ENCODE assay signal across 23 cellular contexts in the genomic region with DNA sequence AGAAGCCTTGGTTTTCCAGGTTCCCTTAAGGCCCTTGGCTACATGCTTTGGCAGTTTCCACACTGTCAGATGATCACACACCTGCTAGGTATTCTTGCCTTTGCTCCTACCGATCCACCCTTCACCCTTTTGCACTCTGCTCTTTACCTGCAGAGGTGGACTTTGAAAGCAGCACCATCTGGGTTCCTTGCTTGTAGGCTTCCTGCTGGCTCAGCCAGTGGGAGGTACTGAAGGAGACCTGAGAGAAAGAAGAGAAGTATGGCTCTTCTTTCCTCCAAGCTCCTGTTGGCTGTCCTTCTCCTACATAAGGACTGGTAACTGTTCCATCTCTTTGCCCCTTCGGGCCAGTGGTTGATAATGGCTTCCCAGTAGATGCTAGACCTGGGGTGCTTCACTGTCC. TPM values are rescaled to one million over a fixed set of nuclear protein-coding genes. Genes with fewer than 3 reads are reported as not detected.
DNase-seq lines count a peak whose midpoint lies in the region; ATAC-seq, FAIRE-seq and TF ChIP-seq lines count a peak whose summit lies in the region.
"Had no signal": no experiment of that assay in that cellular context is flagged by ENCODE, and none has a peak within 500 bp of the region (broad histone marks: within the 10 kb centered on the region; RNA-seq: fewer than 3 reads in every experiment).

No MANE protein-coding gene starts in this region.

- H3K4me3 ChIP-seq in RWPE2 (ENCODE audit: severe bottlenecking), result no peak overlapping the region
- H3K4me3 ChIP-seq in HepG2 (replicated peaks in 1 of 3; ENCODE audit: insufficient read depth in 1 of 3, low read depth in 2 of 3, low read length in 3 of 3), result no peak overlapping the region
- no peak overlapping the region for H3K4me3 ChIP-seq in mesendoderm (ENCODE audit: low read length)
- H3K4me3 ChIP-seq: BLaER1, esophagus squamous epithelium, gastroesophageal sphincter, GM12878 had no signal

- H3K9me3 ChIP-seq in RWPE2 (ENCODE audit: severe bottlenecking) (no peaks in the 10 kb centered on the region), HepG2 (ENCODE audit: low read length) (no peaks in the 10 kb centered on the region)
- H3K9me3 ChIP-seq: BLaER1, esophagus squamous epithelium, gastroesophageal sphincter had no signal

- no peak for TF ChIP-seq RAD21 in HepG2 (CRISPR knock-in tag; IDR thresholded peaks at IDR 0.05)

- H3K79me1 ChIP-seq in mesendoderm (ENCODE audit: low read length), result no peaks in the 10 kb centered on the region

- POLR2A ChIA-PET in activated CD8-positive, alpha-beta T cell treated with anti-CD3 and anti-CD28 coated beads, Interleukin-2, amount 10 ng/mL, durations not matched to agents 7 days and 5 days (lab: Charles Lee), result interaction anchor here (0.6 kb wide), 1 partner anchor 946 kb away, joined by 4 read pairs; no protein-coding TSS in a partner anchor
- POLR2A ChIA-PET in activated CD8-positive, alpha-beta T cell treated with anti-CD3 and anti-CD28 coated beads for 36 hours (lab: Charles Lee), result interaction anchor here (0.6 to 1.1 kb wide), 3 partner anchors 8 to 104 kb away, joined by 3 to 5 read pairs (median 4); no protein-coding TSS in a partner anchor
- POLR2A ChIA-PET in HepG2 (lab: Yijun Ruan, JAX), result no interaction called here

- H3K36me3 ChIP-seq in RWPE2 (ENCODE audit: low read depth) (no peaks in the 10 kb centered on the region), HepG2 (replicated peaks in 1 of 2; ENCODE audit: control insufficient read depth in 1 of 2, insufficient read depth in 2 of 2, low read length in 2 of 2) (no peaks in the 10 kb centered on the region), mesendoderm (ENCODE audit: control insufficient read depth, insufficient read depth, low read length) (no peaks in the 10 kb centered on the region)
- H3K36me3 ChIP-seq: BLaER1, esophagus squamous epithelium, gastroesophageal sphincter had no signal

- CTCF ChIA-PET in activated CD8-positive, alpha-beta T cell treated with anti-CD3 and anti-CD28 coated beads, Interleukin-2, amount 10 ng/mL, durations not matched to agents 7 days and 5 days (lab: Charles Lee), result interaction anchor here (1.5 kb wide), 1 partner anchor 85 kb away, joined by 4 read pairs; no protein-coding TSS in a partner anchor
- CTCF ChIA-PET in activated CD8-positive, alpha-beta T cell treated with anti-CD3 and anti-CD28 coated beads for 36 hours (lab: Charles Lee), result interaction anchor here (1.0 kb wide), 1 partner anchor 8 kb away, joined by 3 read pairs; no protein-coding TSS in a partner anchor
- CTCF ChIA-PET in HepG2 (lab: Yijun Ruan, JAX; ENCODE audit: low intra/inter-chr PET ratio, low total read pairs), result no interaction called here

- no peak overlapping the region for H3K4ac ChIP-seq in mesendoderm (ENCODE audit: low read depth, low read length)

- ATAC-seq in activated CD8-positive, alpha-beta T cell treated with anti-CD3 and anti-CD28 coated beads, Interleukin-2, amount 10 ng/mL, durations not matched to agents 7 days and 5 days, result no peak
- ATAC-seq in activated CD8-positive, alpha-beta T cell treated with anti-CD3 and anti-CD28 coated beads for 36 hours, result no peak
- ATAC-seq in RWPE2 (ENCODE audit: low read depth), result peak; percentile 41
- ATAC-seq in HepG2, result no peak; the same call in 2 of the 3 replicates
- no peak for ATAC-seq in stimulated activated naive CD8-positive, alpha-beta T cell treated with anti-CD3 and anti-CD28 coated beads, Interleukin-15, amount 100 ng/mL, for 72 hours
- ATAC-seq: gastroesophageal sphincter, GM12878 had no signal

- no peak overlapping the region for H3K9ac ChIP-seq in HepG2 (ENCODE audit: insufficient read depth, low read depth, low read length)
- no peak overlapping the region for H3K9ac ChIP-seq in mesendoderm (ENCODE audit: low read length)
- H3K9ac ChIP-seq: BLaER1 had no signal

- H2AK5ac ChIP-seq in mesendoderm (ENCODE audit: low read length), result no peak overlapping the region

- no peaks in the 10 kb centered on the region for H3K27me3 ChIP-seq in RWPE2 (ENCODE audit: insufficient read depth, poor library complexity, severe bottlenecking)
- no peaks in the 10 kb centered on the region; a peak in 1 of 5 replicates for H3K27me3 ChIP-seq in HepG2 (ENCODE audit: control insufficient read depth in 1 of 2, insufficient read depth in 2 of 2, low read length in 2 of 2)
- no peaks in the 10 kb centered on the region for H3K27me3 ChIP-seq in mesendoderm (ENCODE audit: insufficient read depth, low read length, poor library complexity)
- H3K27me3 ChIP-seq: BLaER1, esophagus squamous epithelium, gastroesophageal sphincter had no signal

- peak overlapping the region; percentile 35 for H3K27ac Mint-ChIP-seq in activated CD8-positive, alpha-beta T cell treated with anti-CD3 and anti-CD28 coated beads, Interleukin-2, amount 10 ng/mL, durations not matched to agents 7 days and 5 days
- H3K27ac Mint-ChIP-seq in activated CD8-positive, alpha-beta T cell treated with anti-CD3 and anti-CD28 coated beads for 36 hours, result no peak overlapping the region
- H3K27ac Mint-ChIP-seq in type B pancreatic cell, result peak overlapping the region; percentile 4
- peak overlapping the region in 1 of 2 donors; percentile 2 for H3K27ac Mint-ChIP-seq in stimulated activated naive CD8-positive, alpha-beta T cell treated with anti-CD3 and anti-CD28 coated beads, Interleukin-15, amount 100 ng/mL, for 72 hours
- H3K27ac Mint-ChIP-seq in T-helper 2 cell treated with Interferon-gamma antibody and Interleukin-4, amounts not matched to agents 5 μg/mL and 100 μg/mL, for 36 hours, result no peak overlapping the region

- no peaks in the 10 kb centered on the region for H3K9me3 Mint-ChIP-seq in activated CD8-positive, alpha-beta T cell treated with anti-CD3 and anti-CD28 coated beads, Interleukin-2, amount 10 ng/mL, durations not matched to agents 7 days and 5 days (ENCODE audit: insufficient read depth)
- H3K9me3 Mint-ChIP-seq in activated CD8-positive, alpha-beta T cell treated with anti-CD3 and anti-CD28 coated beads for 36 hours, result no peaks in the 10 kb centered on the region
- no peaks in the 10 kb centered on the region for H3K9me3 Mint-ChIP-seq in type B pancreatic cell
- no peaks in the 10 kb centered on the region for H3K9me3 Mint-ChIP-seq in stimulated activated naive CD8-positive, alpha-beta T cell treated with anti-CD3 and anti-CD28 coated beads, Interleukin-15, amount 100 ng/mL, for 72 hours
- H3K9me3 Mint-ChIP-seq in T-helper 2 cell treated with Interferon-gamma antibody and Interleukin-4, amounts not matched to agents 5 μg/mL and 100 μg/mL, for 36 hours, result no peaks in the 10 kb centered on the region
- H3K9me3 Mint-ChIP-seq: IgD-negative memory B cell, neural crest cell had no signal

- no peak overlapping the region for H3K56ac ChIP-seq in mesendoderm (ENCODE audit: low read length)

- no peak for TF ChIP-seq CTCF in activated CD8-positive, alpha-beta T cell treated with anti-CD3 and anti-CD28 coated beads for 36 hours (IDR thresholded peaks at IDR 0.05)
- TF ChIP-seq CTCF in RWPE2 (IDR thresholded peaks at IDR 0.05; ENCODE audit: poor library complexity, severe bottlenecking), result no peak
- TF ChIP-seq CTCF in HepG2 (CRISPR knock-in tag; IDR thresholded peaks at IDR 0.05), result no peak
- TF ChIP-seq CTCF in type B pancreatic cell (conservative IDR thresholded peaks at IDR 0.05), result no peak

- FAIRE-seq in HepG2 (lab: Jason Lieb, UNC), result no peak
- FAIRE-seq: GM12878 had no signal

- TF ChIP-seq EP300 in HepG2 (IDR thresholded peaks at IDR 0.05; ENCODE audit: low read depth in 2 of 2, low read length in 2 of 2) (no peak), HepG2 (CRISPR knock-in tag; IDR thresholded peaks at IDR 0.05; ENCODE audit: borderline replicate concordance) (no peak)

- no TSS peak for BruUV-seq in HepG2 (replicated peaks; lab: Mats Ljungman, UMichigan)

- peaks cover 27% of the 10 kb centered on the region for H3K4me1 Mint-ChIP-seq in activated CD8-positive, alpha-beta T cell treated with anti-CD3 and anti-CD28 coated beads, Interleukin-2, amount 10 ng/mL, durations not matched to agents 7 days and 5 days (ENCODE audit: low read depth)
- H3K4me1 Mint-ChIP-seq in activated CD8-positive, alpha-beta T cell treated with anti-CD3 and anti-CD28 coated beads for 36 hours (ENCODE audit: low read depth), result peaks cover 39% of the 10 kb centered on the region
- peaks cover 7% of the 10 kb centered on the region for H3K4me1 Mint-ChIP-seq in type B pancreatic cell (ENCODE audit: unreplicated experiment)
- peaks cover 44% of the 10 kb centered on the region for H3K4me1 Mint-ChIP-seq in stimulated activated naive CD8-positive, alpha-beta T cell treated with anti-CD3 and anti-CD28 coated beads, Interleukin-15, amount 100 ng/mL, for 72 hours
- H3K4me1 Mint-ChIP-seq in T-helper 2 cell treated with Interferon-gamma antibody and Interleukin-4, amounts not matched to agents 5 μg/mL and 100 μg/mL, for 36 hours (ENCODE audit: low read depth), result peaks cover 32% of the 10 kb centered on the region

- no peak overlapping the region for H4K5ac ChIP-seq in mesendoderm (ENCODE audit: low read length)

- H3K27me3 Mint-ChIP-seq in activated CD8-positive, alpha-beta T cell treated with anti-CD3 and anti-CD28 coated beads, Interleukin-2, amount 10 ng/mL, durations not matched to agents 7 days and 5 days (ENCODE audit: low read depth), result no peaks in the 10 kb centered on the region
- no peaks in the 10 kb centered on the region for H3K27me3 Mint-ChIP-seq in activated CD8-positive, alpha-beta T cell treated with anti-CD3 and anti-CD28 coated beads for 36 hours
- no peaks in the 10 kb centered on the region for H3K27me3 Mint-ChIP-seq in type B pancreatic cell
- no peaks in the 10 kb centered on the region for H3K27me3 Mint-ChIP-seq in stimulated activated naive CD8-positive, alpha-beta T cell treated with anti-CD3 and anti-CD28 coated beads, Interleukin-15, amount 100 ng/mL, for 72 hours
- H3K27me3 Mint-ChIP-seq in T-helper 2 cell treated with Interferon-gamma antibody and Interleukin-4, amounts not matched to agents 5 μg/mL and 100 μg/mL, for 36 hours (ENCODE audit: low read depth), result no peaks in the 10 kb centered on the region
- H3K27me3 Mint-ChIP-seq: IgD-negative memory B cell had no signal

- H2AFZ ChIP-seq in HepG2 (ENCODE audit: low read length), result no peak overlapping the region

- no peak overlapping the region for H3K23ac ChIP-seq in mesendoderm (ENCODE audit: low read length)

- H2BK15ac ChIP-seq in mesendoderm (replicated peaks; ENCODE audit: low read depth), result no peak overlapping the region

- no peak overlapping the region for H4K8ac ChIP-seq in mesendoderm (ENCODE audit: low read depth, low read length)

- H3K27ac ChIP-seq in RWPE2 (ENCODE audit: poor library complexity, severe bottlenecking) (no peak overlapping the region), HepG2 (ENCODE audit: extremely low read length, insufficient read depth, low read length) (no peak overlapping the region), mesendoderm (ENCODE audit: low read depth, low read length) (no peak overlapping the region)
- H3K27ac ChIP-seq: BLaER1, esophagus squamous epithelium, gastroesophageal sphincter had no signal

- no peak overlapping the region for H3K4me3 Mint-ChIP-seq in activated CD8-positive, alpha-beta T cell treated with anti-CD3 and anti-CD28 coated beads, Interleukin-2, amount 10 ng/mL, durations not matched to agents 7 days and 5 days
- no peak overlapping the region for H3K4me3 Mint-ChIP-seq in activated CD8-positive, alpha-beta T cell treated with anti-CD3 and anti-CD28 coated beads for 36 hours
- H3K4me3 Mint-ChIP-seq in type B pancreatic cell, result no peak overlapping the region
- H3K4me3 Mint-ChIP-seq in stimulated activated naive CD8-positive, alpha-beta T cell treated with anti-CD3 and anti-CD28 coated beads, Interleukin-15, amount 100 ng/mL, for 72 hours, result no peak overlapping the region
- no peak overlapping the region for H3K4me3 Mint-ChIP-seq in T-helper 2 cell treated with Interferon-gamma antibody and Interleukin-4, amounts not matched to agents 5 μg/mL and 100 μg/mL, for 36 hours
- H3K4me3 Mint-ChIP-seq: IgD-negative memory B cell, neural crest cell had no signal

- H4K20me1 ChIP-seq in HepG2 (ENCODE audit: insufficient read depth, low read length), result no peaks in the 10 kb centered on the region
- H4K20me1 ChIP-seq: BLaER1 had no signal

- H3K4me2 ChIP-seq in HepG2 (ENCODE audit: low read depth, low read length) (0 out of 2 replicates have a peak overlapping the region, but pooled peaks have one; percentile 3), mesendoderm (ENCODE audit: low read length) (no peak overlapping the region)
- H3K4me2 ChIP-seq: BLaER1 had no signal

- TF ChIP-seq POLR2A in HepG2 (IDR thresholded peaks at IDR 0.05; ENCODE audit: insufficient read depth in 1 of 2, low read depth in 2 of 2, low read length in 2 of 2), result no peak

- WGBS in HepG2 (ENCODE audit: low lambda C conversion rate), result 34% methylated on average over 2 of the region's 2 CpGs
- WGBS in mesendoderm (ENCODE audit: extremely low coverage, insufficient coverage, low lambda C conversion rate), result no CpG with 5 or more reads among the region's 2 CpGs

- intact Hi-C loops in activated CD8-positive, alpha-beta T cell treated with anti-CD3 and anti-CD28 coated beads for 36 hours (cut with micrococcal nuclease), result no loop called here
- intact Hi-C loops in HepG2 (cut with micrococcal nuclease; ENCODE audit: unreplicated experiment), result loop anchor here (10.0 kb wide), 1 partner anchor 46 kb away; no protein-coding TSS in a partner anchor

- in situ Hi-C loops in HepG2 (cut with HindIII; ENCODE audit: extremely low pct_ligation_motif_present, low pct_unique_long_range_greater_than_20kb), result no loop called here

- H3K79me2 ChIP-seq in HepG2 (ENCODE audit: insufficient read depth, low read length) (no peaks in the 10 kb centered on the region), mesendoderm (ENCODE audit: control insufficient read depth, insufficient read depth, low read length) (no peaks in the 10 kb centered on the region)

- H2BK5ac ChIP-seq in mesendoderm (ENCODE audit: low read length), result no peak overlapping the region

- no peak overlapping the region for H2BK120ac ChIP-seq in mesendoderm (ENCODE audit: low read depth, low read length)

- no peaks in the 10 kb centered on the region for H3K4me1 ChIP-seq in RWPE2 (ENCODE audit: insufficient read depth, poor library complexity, severe bottlenecking)
- H3K4me1 ChIP-seq in HepG2 (ENCODE audit: insufficient read depth, low read length), result peaks cover 13% of the 10 kb centered on the region
- no peaks in the 10 kb centered on the region for H3K4me1 ChIP-seq in mesendoderm (ENCODE audit: control insufficient read depth, low read depth, low read length)

- no peak for DNase-seq in activated CD8-positive, alpha-beta T cell treated with anti-CD3 and anti-CD28 coated beads, Interleukin-2, amount 10 ng/mL, durations not matched to agents 7 days and 5 days
- no peak for DNase-seq in activated CD8-positive, alpha-beta T cell treated with anti-CD3 and anti-CD28 coated beads for 36 hours
- DNase-seq in RWPE2 (ENCODE audit: low spot score) (no peak), HepG2 (ENCODE audit: low spot score) (no peak), type B pancreatic cell (ENCODE audit: extremely low spot score, unreplicated experiment) (no peak), mesendoderm (no peak)
- no peak for DNase-seq in stimulated activated naive CD8-positive, alpha-beta T cell treated with anti-CD3 and anti-CD28 coated beads, Interleukin-15, amount 100 ng/mL, for 72 hours
- DNase-seq in T-helper 2 cell treated with Interferon-gamma antibody and Interleukin-4, amounts not matched to agents 5 μg/mL and 100 μg/mL, for 36 hours (ENCODE audit: low spot score), result no peak
- DNase-seq: activated CD4-positive, alpha-beta T cell treated with anti-CD3 and anti-CD28 coated beads, Interleukin-2, amount 50 U/mL, for 1 hour; DMS153; effector CD8-positive, alpha-beta T cell; esophagus squamous epithelium; kidney glomerular epithelial cell; mesenchymal stem cell; NCI-H146; NCI-H748 treated with DMSO at 0.1 percent for 48 hours; SHP77; stimulated activated CD4-positive, alpha-beta T cell treated with anti-CD3 and anti-CD28 coated beads, Interleukin-4, amount 100 ng/mL, for 24 hours had no signal

- H3K18ac ChIP-seq in mesendoderm (ENCODE audit: low read length), result no peak overlapping the region

- H3K36me3 Mint-ChIP-seq in activated CD8-positive, alpha-beta T cell treated with anti-CD3 and anti-CD28 coated beads, Interleukin-2, amount 10 ng/mL, durations not matched to agents 7 days and 5 days (ENCODE audit: low read depth), result peaks cover 5% of the 10 kb centered on the region
- peaks cover 1% of the 10 kb centered on the region for H3K36me3 Mint-ChIP-seq in activated CD8-positive, alpha-beta T cell treated with anti-CD3 and anti-CD28 coated beads for 36 hours (ENCODE audit: low read depth)
- H3K36me3 Mint-ChIP-seq in type B pancreatic cell, result no peaks in the 10 kb centered on the region
- H3K36me3 Mint-ChIP-seq in T-helper 2 cell treated with Interferon-gamma antibody and Interleukin-4, amounts not matched to agents 5 μg/mL and 100 μg/mL, for 36 hours (ENCODE audit: low read depth), result peaks cover 7% of the 10 kb centered on the region

RNA-seq across cellular contexts. Expression of a gene that starts 7.2 kb away (rescaled TPM):
- total RNA-seq in activated CD8-positive, alpha-beta T cell treated with anti-CD3 and anti-CD28 coated beads, Interleukin-2, amount 10 ng/mL, durations not matched to agents 7 days and 5 days, result 10 to 100 TPM; 36.5 to 36.6 TPM
- 10 to 100 TPM; 18.1 to 18.3 TPM for total RNA-seq in activated CD8-positive, alpha-beta T cell treated with anti-CD3 and anti-CD28 coated beads for 36 hours
- total RNA-seq in HepG2 (2016; rRNA removed; fragmentation: Illumina TruSeq; extraction: Trizol) (8.2 and 8.6 TPM in 2 replicates), type B pancreatic cell (ENCODE audit: low replicate concordance) (26.4 and 26.8 TPM in 2 replicates)
- total RNA-seq in HepG2 (2016; cell fraction: cytosol; rRNA removed; fragmentation: Illumina TruSeq; extraction: Trizol; ENCODE audit: low read depth), result 1.7 and 1.8 TPM in 2 replicates
- 6.8 and 8.5 TPM in 2 replicates for total RNA-seq in HepG2 (2016; cell fraction: insoluble cytoplasmic fraction; rRNA removed; fragmentation: Illumina TruSeq; extraction: Trizol)
- 8.4 and 9.5 TPM in 2 replicates for total RNA-seq in HepG2 (2016; cell fraction: membrane; rRNA removed; fragmentation: Illumina TruSeq; extraction: Trizol)
- 7.9 and 9.7 TPM in 2 replicates for total RNA-seq in HepG2 (2016; cell fraction: nucleus; rRNA removed; fragmentation: Illumina TruSeq; extraction: Trizol)
- polyA plus RNA-seq in HepG2 (2011; rRNA removed), result 9.8 and 11.1 TPM in 2 replicates
- 6.3 and 8.1 TPM in 2 replicates for polyA plus RNA-seq in HepG2 (2011; cell fraction: cytosol; rRNA removed)
- polyA plus RNA-seq in HepG2 (2011; cell fraction: nucleus; rRNA removed), result 20.4 and 23.3 TPM in 2 replicates
- 12.5 and 12.7 TPM in 2 replicates for polyA plus RNA-seq in HepG2 (2012)
- 3.1 and 4.1 TPM in 2 replicates for polyA plus RNA-seq in HepG2 (2016; cell fraction: cytosol; fragmentation: Illumina TruSeq; extraction: Trizol; ENCODE audit: low read depth)
- polyA plus RNA-seq in HepG2 (2016; cell fraction: insoluble cytoplasmic fraction; fragmentation: Illumina TruSeq; extraction: Trizol; ENCODE audit: low read depth), result 9.8 and 14.4 TPM in 2 replicates
- 12.8 and 14.8 TPM in 2 replicates for polyA plus RNA-seq in HepG2 (2016; cell fraction: membrane; fragmentation: Illumina TruSeq; extraction: Trizol; ENCODE audit: low read depth)
- 17.8 and 21.0 TPM in 2 replicates for polyA plus RNA-seq in HepG2 (2016; cell fraction: nucleus; fragmentation: Illumina TruSeq; extraction: Trizol; ENCODE audit: insufficient read depth, low read depth)
- 18.8 and 22.0 TPM in 2 replicates for polyA minus RNA-seq in HepG2 (2011; rRNA and poly(A)+ RNA removed; ENCODE audit: low replicate concordance)
- polyA minus RNA-seq in HepG2 (2011; cell fraction: cytosol; rRNA and poly(A)+ RNA removed), result 8.2 and 9.7 TPM in 2 replicates
- 13.8 and 15.7 TPM in 2 replicates for polyA minus RNA-seq in HepG2 (2011; cell fraction: nucleus; rRNA and poly(A)+ RNA removed)
- 22.7 TPM for polyA plus RNA-seq in mesendoderm (2013, experiment 1 of 2)
- 22.5 TPM for polyA plus RNA-seq in mesendoderm (2013, experiment 2 of 2)

RNA-seq across cellular contexts. Expression of a gene that starts 25.2 kb away (rescaled TPM):
- total RNA-seq in activated CD8-positive, alpha-beta T cell treated with anti-CD3 and anti-CD28 coated beads, Interleukin-2, amount 10 ng/mL, durations not matched to agents 7 days and 5 days, result 100 to 1,000 TPM; 117 to 119 TPM
- total RNA-seq in activated CD8-positive, alpha-beta T cell treated with anti-CD3 and anti-CD28 coated beads for 36 hours, result 10 to 100 TPM; 82.3 to 87.8 TPM
- total RNA-seq in HepG2 (2016; rRNA removed; fragmentation: Illumina TruSeq; extraction: Trizol), result 194 and 230 TPM in 2 replicates
- 209 and 247 TPM in 2 replicates for total RNA-seq in HepG2 (2016; cell fraction: cytosol; rRNA removed; fragmentation: Illumina TruSeq; extraction: Trizol; ENCODE audit: low read depth)
- total RNA-seq in HepG2 (2016; cell fraction: insoluble cytoplasmic fraction; rRNA removed; fragmentation: Illumina TruSeq; extraction: Trizol), result 197 and 238 TPM in 2 replicates
- 313 and 374 TPM in 2 replicates for total RNA-seq in HepG2 (2016; cell fraction: membrane; rRNA removed; fragmentation: Illumina TruSeq; extraction: Trizol)
- total RNA-seq in HepG2 (2016; cell fraction: nucleus; rRNA removed; fragmentation: Illumina TruSeq; extraction: Trizol), result 129 and 147 TPM in 2 replicates
- 107 and 141 TPM in 2 replicates for polyA plus RNA-seq in HepG2 (2011; rRNA removed)
- 74.2 and 119 TPM in 2 replicates for polyA plus RNA-seq in HepG2 (2011; cell fraction: cytosol; rRNA removed)
- 17.5 and 29.2 TPM in 2 replicates for polyA plus RNA-seq in HepG2 (2011; cell fraction: nucleus; rRNA removed)
- 188 and 211 TPM in 2 replicates for polyA plus RNA-seq in HepG2 (2012)
- polyA plus RNA-seq in HepG2 (2016; cell fraction: cytosol; fragmentation: Illumina TruSeq; extraction: Trizol; ENCODE audit: low read depth), result 239 and 241 TPM in 2 replicates
- polyA plus RNA-seq in HepG2 (2016; cell fraction: insoluble cytoplasmic fraction; fragmentation: Illumina TruSeq; extraction: Trizol; ENCODE audit: low read depth), result 215 TPM in 2 replicates
- polyA plus RNA-seq in HepG2 (2016; cell fraction: membrane; fragmentation: Illumina TruSeq; extraction: Trizol; ENCODE audit: low read depth), result 325 and 350 TPM in 2 replicates
- polyA plus RNA-seq in HepG2 (2016; cell fraction: nucleus; fragmentation: Illumina TruSeq; extraction: Trizol; ENCODE audit: insufficient read depth, low read depth), result 211 and 253 TPM in 2 replicates
- 37.6 and 79.1 TPM in 2 replicates for polyA minus RNA-seq in HepG2 (2011; rRNA and poly(A)+ RNA removed; ENCODE audit: low replicate concordance)
- 39.8 and 41.3 TPM in 2 replicates for polyA minus RNA-seq in HepG2 (2011; cell fraction: cytosol; rRNA and poly(A)+ RNA removed)
- 32.6 and 34.2 TPM in 2 replicates for polyA minus RNA-seq in HepG2 (2011; cell fraction: nucleus; rRNA and poly(A)+ RNA removed)
- 178 and 185 TPM in 2 replicates for total RNA-seq in type B pancreatic cell (ENCODE audit: low replicate concordance)
- polyA plus RNA-seq in mesendoderm (2013, experiment 1 of 2), result 222 TPM
- 222 TPM for polyA plus RNA-seq in mesendoderm (2013, experiment 2 of 2)

Comparison
In these comparisons a context has a peak if more than half of its experiments do, and no peak if none do; other contexts are left out.
1. H3K27ac Mint-ChIP-seq: peak in activated CD8-positive, alpha-beta T cell treated with anti-CD3 and anti-CD28 coated beads, Interleukin-2, amount 10 ng/mL, durations not matched to agents 7 days and 5 days (single experiment) and type B pancreatic cell (single experiment); none in activated CD8-positive, alpha-beta T cell treated with anti-CD3 and anti-CD28 coated beads for 36 hours (single experiment) and T-helper 2 cell treated with Interferon-gamma antibody and Interleukin-4, amounts not matched to agents 5 μg/mL and 100 μg/mL, for 36 hours (single experiment).